ENCODE assay signal across 1 cellular context in the genomic region with DNA sequence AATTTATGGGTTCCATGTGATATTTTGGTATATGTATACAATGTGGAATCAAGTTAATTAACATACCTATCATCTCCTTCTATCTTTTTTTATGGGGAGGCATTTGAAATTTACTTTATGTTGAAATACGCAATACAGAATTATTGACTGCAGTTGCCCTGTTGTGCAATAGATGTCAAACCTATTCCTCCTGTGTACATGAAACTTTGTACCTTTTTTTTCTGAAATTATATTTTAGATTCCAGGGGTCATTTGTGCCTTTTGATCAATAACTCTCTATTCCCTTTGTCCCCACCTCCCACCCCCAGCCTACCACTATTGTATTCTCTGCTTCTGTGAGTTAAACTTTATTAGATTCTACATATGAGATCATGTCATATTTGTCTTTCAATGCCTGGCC.
TF ChIP-seq lines count a peak whose summit lies in the region.

No MANE protein-coding gene starts in this region.

TF ChIP-seq in HepG2, 621 proteins besides CTCF, POLR2A, EP300 and RAD21 (continued from another document and continues in another):
- TF ChIP-seq HOXA5 (CRISPR knock-in tag; IDR thresholded peaks at IDR 0.05) (0 out of 2 replicates have a peak, but pooled peaks have one; percentile 61), HNF4A (CRISPR knock-in tag; IDR thresholded peaks at IDR 0.05) (peak; percentile 88), NFIC (IDR thresholded peaks at IDR 0.05; ENCODE audit: low read length) (peak; percentile 85), ZNF205 (CRISPR knock-in tag; IDR thresholded peaks at IDR 0.05) (no peak), NCOA2 (CRISPR knock-in tag; IDR thresholded peaks at IDR 0.05) (peak; percentile 36; the same call in 1 of the 2 replicates), GFI1 (CRISPR knock-in tag; IDR thresholded peaks at IDR 0.05; ENCODE audit: borderline replicate concordance) (0 out of 2 replicates have a peak, but pooled peaks have one; percentile 27), NR2F6 (IDR thresholded peaks at IDR 0.05) (peak; percentile 93), NR2F6 (CRISPR knock-in tag; IDR thresholded peaks at IDR 0.05) (peak; percentile 86), ZBTB21 (CRISPR knock-in tag; IDR thresholded peaks at IDR 0.05) (no peak), ZNF354B (CRISPR knock-in tag; IDR thresholded peaks at IDR 0.05) (no peak), PITX1 (CRISPR knock-in tag; IDR thresholded peaks at IDR 0.05) (no peak), EED (CRISPR knock-in tag; IDR thresholded peaks at IDR 0.05) (no peak), TARDBP (CRISPR knock-in tag; IDR thresholded peaks at IDR 0.05) (no peak), ZBTB7B (CRISPR knock-in tag; IDR thresholded peaks at IDR 0.05) (no peak), ZMYM4 (CRISPR knock-in tag; IDR thresholded peaks at IDR 0.05) (peak; percentile 83; the same call in 1 of the 2 replicates), ZNF629 (CRISPR knock-in tag; conservative IDR thresholded peaks at IDR 0.05) (no peak), POGZ (CRISPR knock-in tag; IDR thresholded peaks at IDR 0.05) (peak; percentile 83), REL (CRISPR knock-in tag; conservative IDR thresholded peaks at IDR 0.05) (no peak), ZSCAN25 (CRISPR knock-in tag; IDR thresholded peaks at IDR 0.05) (no peak), SOX5 (CRISPR knock-in tag; IDR thresholded peaks at IDR 0.05; ENCODE audit: borderline replicate concordance) (peak; percentile 74), RBM39 (IDR thresholded peaks at IDR 0.05; ENCODE audit: low read depth, low read length, poor library complexity, severe bottlenecking) (no peak), ZNF335 (CRISPR knock-in tag; IDR thresholded peaks at IDR 0.05) (no peak), NONO (IDR thresholded peaks at IDR 0.05) (no peak), NONO (CRISPR knock-in tag; conservative IDR thresholded peaks at IDR 0.05) (0 out of 2 replicates have a peak, but pooled peaks have one; percentile 34), IKZF1 (IDR thresholded peaks at IDR 0.05) (no peak), DMAP1 (CRISPR knock-in tag; IDR thresholded peaks at IDR 0.05) (no peak), MTF2 (CRISPR knock-in tag; IDR thresholded peaks at IDR 0.05; ENCODE audit: borderline replicate concordance) (no peak), SOX13 (IDR thresholded peaks at IDR 0.05) (peak; percentile 42; the same call in 1 of the 2 replicates), SOX13 (CRISPR knock-in tag; conservative IDR thresholded peaks at IDR 0.05 in 1 of 2, IDR thresholded peaks at IDR 0.05 in 1 of 2) (peak in 1 of 2 experiments; percentile 85; a peak in 2 of 4 replicates), CHCHD3 (CRISPR knock-in tag; IDR thresholded peaks at IDR 0.05) (no peak)
- TF ChIP-seq, protein P1, sequence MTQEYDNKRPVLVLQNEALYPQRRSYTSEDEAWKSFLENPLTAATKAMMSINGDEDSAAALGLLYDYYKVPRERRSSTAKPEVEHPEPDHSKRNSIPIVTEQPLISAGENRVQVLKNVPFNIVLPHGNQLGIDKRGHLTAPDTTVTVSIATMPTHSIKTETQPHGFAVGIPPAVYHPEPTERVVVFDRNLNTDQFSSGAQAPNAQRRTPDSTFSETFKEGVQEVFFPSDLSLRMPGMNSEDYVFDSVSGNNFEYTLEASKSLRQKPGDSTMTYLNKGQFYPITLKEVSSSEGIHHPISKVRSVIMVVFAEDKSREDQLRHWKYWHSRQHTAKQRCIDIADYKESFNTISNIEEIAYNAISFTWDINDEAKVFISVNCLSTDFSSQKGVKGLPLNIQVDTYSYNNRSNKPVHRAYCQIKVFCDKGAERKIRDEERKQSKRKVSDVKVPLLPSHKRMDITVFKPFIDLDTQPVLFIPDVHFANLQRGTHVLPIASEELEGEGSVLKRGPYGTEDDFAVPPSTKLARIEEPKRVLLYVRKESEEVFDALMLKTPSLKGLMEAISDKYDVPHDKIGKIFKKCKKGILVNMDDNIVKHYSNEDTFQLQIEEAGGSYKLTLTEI (CRISPR knock-in tag; conservative IDR thresholded peaks at IDR 0.05), result no peak
- TF ChIP-seq, protein P2, sequence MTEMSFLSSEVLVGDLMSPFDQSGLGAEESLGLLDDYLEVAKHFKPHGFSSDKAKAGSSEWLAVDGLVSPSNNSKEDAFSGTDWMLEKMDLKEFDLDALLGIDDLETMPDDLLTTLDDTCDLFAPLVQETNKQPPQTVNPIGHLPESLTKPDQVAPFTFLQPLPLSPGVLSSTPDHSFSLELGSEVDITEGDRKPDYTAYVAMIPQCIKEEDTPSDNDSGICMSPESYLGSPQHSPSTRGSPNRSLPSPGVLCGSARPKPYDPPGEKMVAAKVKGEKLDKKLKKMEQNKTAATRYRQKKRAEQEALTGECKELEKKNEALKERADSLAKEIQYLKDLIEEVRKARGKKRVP (CRISPR knock-in tag; IDR thresholded peaks at IDR 0.05), result peak in 1 of 2 experiments; percentile 51; a peak in 1 of 4 replicates
- TF ChIP-seq, protein P3, sequence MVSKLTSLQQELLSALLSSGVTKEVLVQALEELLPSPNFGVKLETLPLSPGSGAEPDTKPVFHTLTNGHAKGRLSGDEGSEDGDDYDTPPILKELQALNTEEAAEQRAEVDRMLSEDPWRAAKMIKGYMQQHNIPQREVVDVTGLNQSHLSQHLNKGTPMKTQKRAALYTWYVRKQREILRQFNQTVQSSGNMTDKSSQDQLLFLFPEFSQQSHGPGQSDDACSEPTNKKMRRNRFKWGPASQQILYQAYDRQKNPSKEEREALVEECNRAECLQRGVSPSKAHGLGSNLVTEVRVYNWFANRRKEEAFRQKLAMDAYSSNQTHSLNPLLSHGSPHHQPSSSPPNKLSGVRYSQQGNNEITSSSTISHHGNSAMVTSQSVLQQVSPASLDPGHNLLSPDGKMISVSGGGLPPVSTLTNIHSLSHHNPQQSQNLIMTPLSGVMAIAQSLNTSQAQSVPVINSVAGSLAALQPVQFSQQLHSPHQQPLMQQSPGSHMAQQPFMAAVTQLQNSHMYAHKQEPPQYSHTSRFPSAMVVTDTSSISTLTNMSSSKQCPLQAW (CRISPR knock-in tag; IDR thresholded peaks at IDR 0.05), result no peak
- TF ChIP-seq, protein P4, sequence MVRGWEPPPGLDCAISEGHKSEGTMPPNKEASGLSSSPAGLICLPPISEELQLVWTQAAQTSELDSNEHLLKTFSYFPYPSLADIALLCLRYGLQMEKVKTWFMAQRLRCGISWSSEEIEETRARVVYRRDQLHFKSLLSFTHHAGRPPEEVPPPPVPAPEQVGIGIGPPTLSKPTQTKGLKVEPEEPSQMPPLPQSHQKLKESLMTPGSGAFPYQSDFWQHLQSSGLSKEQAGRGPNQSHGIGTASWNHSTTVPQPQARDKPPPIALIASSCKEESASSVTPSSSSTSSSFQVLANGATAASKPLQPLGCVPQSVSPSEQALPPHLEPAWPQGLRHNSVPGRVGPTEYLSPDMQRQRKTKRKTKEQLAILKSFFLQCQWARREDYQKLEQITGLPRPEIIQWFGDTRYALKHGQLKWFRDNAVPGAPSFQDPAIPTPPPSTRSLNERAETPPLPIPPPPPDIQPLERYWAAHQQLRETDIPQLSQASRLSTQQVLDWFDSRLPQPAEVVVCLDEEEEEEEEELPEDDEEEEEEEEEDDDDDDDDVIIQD (CRISPR knock-in tag; IDR thresholded peaks at IDR 0.05; ENCODE audit: low read depth), result peak; percentile 86
- TF ChIP-seq, protein P5, sequence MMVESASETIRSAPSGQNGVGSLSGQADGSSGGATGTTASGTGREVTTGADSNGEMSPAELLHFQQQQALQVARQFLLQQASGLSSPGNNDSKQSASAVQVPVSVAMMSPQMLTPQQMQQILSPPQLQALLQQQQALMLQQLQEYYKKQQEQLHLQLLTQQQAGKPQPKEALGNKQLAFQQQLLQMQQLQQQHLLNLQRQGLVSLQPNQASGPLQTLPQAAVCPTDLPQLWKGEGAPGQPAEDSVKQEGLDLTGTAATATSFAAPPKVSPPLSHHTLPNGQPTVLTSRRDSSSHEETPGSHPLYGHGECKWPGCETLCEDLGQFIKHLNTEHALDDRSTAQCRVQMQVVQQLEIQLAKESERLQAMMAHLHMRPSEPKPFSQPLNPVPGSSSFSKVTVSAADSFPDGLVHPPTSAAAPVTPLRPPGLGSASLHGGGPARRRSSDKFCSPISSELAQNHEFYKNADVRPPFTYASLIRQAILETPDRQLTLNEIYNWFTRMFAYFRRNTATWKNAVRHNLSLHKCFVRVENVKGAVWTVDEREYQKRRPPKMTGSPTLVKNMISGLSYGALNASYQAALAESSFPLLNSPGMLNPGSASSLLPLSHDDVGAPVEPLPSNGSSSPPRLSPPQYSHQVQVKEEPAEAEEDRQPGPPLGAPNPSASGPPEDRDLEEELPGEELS (CRISPR knock-in tag; IDR thresholded peaks at IDR 0.05), result peak; percentile 55
- TF ChIP-seq, protein P6, sequence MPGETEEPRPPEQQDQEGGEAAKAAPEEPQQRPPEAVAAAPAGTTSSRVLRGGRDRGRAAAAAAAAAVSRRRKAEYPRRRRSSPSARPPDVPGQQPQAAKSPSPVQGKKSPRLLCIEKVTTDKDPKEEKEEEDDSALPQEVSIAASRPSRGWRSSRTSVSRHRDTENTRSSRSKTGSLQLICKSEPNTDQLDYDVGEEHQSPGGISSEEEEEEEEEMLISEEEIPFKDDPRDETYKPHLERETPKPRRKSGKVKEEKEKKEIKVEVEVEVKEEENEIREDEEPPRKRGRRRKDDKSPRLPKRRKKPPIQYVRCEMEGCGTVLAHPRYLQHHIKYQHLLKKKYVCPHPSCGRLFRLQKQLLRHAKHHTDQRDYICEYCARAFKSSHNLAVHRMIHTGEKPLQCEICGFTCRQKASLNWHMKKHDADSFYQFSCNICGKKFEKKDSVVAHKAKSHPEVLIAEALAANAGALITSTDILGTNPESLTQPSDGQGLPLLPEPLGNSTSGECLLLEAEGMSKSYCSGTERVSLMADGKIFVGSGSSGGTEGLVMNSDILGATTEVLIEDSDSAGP (CRISPR knock-in tag; IDR thresholded peaks at IDR 0.05; ENCODE audit: borderline replicate concordance), result no peak
- TF ChIP-seq, protein P7, sequence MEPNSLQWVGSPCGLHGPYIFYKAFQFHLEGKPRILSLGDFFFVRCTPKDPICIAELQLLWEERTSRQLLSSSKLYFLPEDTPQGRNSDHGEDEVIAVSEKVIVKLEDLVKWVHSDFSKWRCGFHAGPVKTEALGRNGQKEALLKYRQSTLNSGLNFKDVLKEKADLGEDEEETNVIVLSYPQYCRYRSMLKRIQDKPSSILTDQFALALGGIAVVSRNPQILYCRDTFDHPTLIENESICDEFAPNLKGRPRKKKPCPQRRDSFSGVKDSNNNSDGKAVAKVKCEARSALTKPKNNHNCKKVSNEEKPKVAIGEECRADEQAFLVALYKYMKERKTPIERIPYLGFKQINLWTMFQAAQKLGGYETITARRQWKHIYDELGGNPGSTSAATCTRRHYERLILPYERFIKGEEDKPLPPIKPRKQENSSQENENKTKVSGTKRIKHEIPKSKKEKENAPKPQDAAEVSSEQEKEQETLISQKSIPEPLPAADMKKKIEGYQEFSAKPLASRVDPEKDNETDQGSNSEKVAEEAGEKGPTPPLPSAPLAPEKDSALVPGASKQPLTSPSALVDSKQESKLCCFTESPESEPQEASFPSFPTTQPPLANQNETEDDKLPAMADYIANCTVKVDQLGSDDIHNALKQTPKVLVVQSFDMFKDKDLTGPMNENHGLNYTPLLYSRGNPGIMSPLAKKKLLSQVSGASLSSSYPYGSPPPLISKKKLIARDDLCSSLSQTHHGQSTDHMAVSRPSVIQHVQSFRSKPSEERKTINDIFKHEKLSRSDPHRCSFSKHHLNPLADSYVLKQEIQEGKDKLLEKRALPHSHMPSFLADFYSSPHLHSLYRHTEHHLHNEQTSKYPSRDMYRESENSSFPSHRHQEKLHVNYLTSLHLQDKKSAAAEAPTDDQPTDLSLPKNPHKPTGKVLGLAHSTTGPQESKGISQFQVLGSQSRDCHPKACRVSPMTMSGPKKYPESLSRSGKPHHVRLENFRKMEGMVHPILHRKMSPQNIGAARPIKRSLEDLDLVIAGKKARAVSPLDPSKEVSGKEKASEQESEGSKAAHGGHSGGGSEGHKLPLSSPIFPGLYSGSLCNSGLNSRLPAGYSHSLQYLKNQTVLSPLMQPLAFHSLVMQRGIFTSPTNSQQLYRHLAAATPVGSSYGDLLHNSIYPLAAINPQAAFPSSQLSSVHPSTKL (CRISPR knock-in tag; IDR thresholded peaks at IDR 0.05), result peak; percentile 90
- TF ChIP-seq, protein P8, sequence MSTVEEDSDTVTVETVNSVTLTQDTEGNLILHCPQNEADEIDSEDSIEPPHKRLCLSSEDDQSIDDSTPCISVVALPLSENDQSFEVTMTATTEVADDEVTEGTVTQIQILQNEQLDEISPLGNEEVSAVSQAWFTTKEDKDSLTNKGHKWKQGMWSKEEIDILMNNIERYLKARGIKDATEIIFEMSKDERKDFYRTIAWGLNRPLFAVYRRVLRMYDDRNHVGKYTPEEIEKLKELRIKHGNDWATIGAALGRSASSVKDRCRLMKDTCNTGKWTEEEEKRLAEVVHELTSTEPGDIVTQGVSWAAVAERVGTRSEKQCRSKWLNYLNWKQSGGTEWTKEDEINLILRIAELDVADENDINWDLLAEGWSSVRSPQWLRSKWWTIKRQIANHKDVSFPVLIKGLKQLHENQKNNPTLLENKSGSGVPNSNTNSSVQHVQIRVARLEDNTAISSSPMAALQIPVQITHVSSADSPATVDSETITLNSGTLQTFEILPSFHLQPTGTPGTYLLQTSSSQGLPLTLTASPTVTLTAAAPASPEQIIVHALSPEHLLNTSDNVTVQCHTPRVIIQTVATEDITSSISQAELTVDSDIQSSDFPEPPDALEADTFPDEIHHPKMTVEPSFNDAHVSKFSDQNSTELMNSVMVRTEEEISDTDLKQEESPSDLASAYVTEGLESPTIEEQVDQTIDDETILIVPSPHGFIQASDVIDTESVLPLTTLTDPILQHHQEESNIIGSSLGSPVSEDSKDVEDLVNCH (CRISPR knock-in tag; IDR thresholded peaks at IDR 0.05), result no peak
